Comparison of ENCODE assay signal across 8 cellular contexts in the genomic region with DNA sequence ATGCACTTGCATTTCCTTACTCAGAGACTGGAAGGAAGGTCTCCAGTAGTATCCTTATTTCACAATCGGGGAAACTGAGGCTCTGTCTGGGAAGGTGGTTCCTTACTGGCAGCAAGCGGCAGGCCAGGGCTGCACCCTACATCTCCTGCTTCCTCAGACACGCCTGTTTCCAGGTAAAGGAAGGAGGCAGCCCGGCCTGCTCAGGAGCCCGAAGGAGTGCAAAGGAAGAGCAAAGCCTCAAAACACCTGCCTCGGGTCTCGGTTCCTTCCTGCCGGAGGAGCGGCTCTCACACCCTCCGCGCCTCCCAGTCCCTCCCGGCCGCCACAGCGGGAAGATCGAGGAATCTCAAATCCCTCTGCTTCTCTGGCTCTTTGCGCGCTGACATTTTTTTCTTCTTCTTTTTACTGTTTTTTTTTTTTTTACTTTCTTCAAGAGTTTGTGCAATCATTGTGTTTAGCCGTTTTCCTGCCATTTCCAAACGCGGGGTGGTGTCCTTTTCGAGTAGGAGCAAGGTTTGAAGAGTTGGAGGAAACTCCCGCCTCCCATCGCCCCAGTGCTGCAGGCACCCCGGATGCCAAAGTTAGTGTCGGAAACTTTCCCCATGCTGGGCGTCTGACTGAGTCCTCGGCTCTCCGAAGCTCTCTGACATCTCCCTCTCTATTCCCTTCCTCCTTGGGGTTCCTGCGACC. TPM values are rescaled to one million over a fixed set of nuclear protein-coding genes. Genes with fewer than 3 reads are reported as not detected.
DNase-seq lines count a peak whose midpoint lies in the region; ATAC-seq and TF ChIP-seq lines count a peak whose summit lies in the region.

No MANE protein-coding gene starts in this region.

- POLR2A ChIA-PET in HEK293 (lab: Yijun Ruan, JAX), result interaction anchor here (0.5 kb wide), 1 partner anchor 180 kb away, joined by 4 read pairs; no protein-coding TSS in a partner anchor

- peaks cover 64% of the 10 kb centered on the region for H3K27me3 Mint-ChIP-seq in T-helper 17 cell

- peaks cover 22% of the 10 kb centered on the region for H3K4me1 Mint-ChIP-seq in T-helper 17 cell

- no peak overlapping the region for H3K27ac Mint-ChIP-seq in T-helper 17 cell

- H3K36me3 ChIP-seq in HEK293 (ENCODE audit: control insufficient read depth in 2 of 2, insufficient read depth in 1 of 2, low read length in 2 of 2) (no peaks in the 10 kb centered on the region), neuron (ENCODE audit: insufficient read depth, low read length) (no peaks in the 10 kb centered on the region)

- ATAC-seq in T-helper 17 cell (peak; percentile 16), HG02973 (IDR thresholded peaks at IDR 0.05; ENCODE audit: unreplicated experiment) (no peak), GM18868 (IDR thresholded peaks at IDR 0.05; ENCODE audit: unreplicated experiment) (no peak)

- no peak for DNase-seq in T-helper 17 cell
- DNase-seq in fibroblast of peridontal ligament (ENCODE audit: extremely low read depth), result peak; percentile 62
- DNase-seq in GOT3 (lab: John Stamatoyannopoulos, UW), result no peak

- peaks cover 34% of the 10 kb centered on the region for H3K27me3 ChIP-seq in neuron (ENCODE audit: insufficient read depth, low read length)

- CTCF ChIA-PET in HEK293 (lab: Yijun Ruan, JAX), result interaction anchor here (0.7 to 1.3 kb wide), 9 partner anchors 9 to 285 kb away, joined by 3 to 9 read pairs (median 4); no protein-coding TSS in a partner anchor

- H3K9me3 ChIP-seq in HEK293 (ENCODE audit: control insufficient read depth, insufficient read depth, low read depth, low read length) (no peaks in the 10 kb centered on the region), T-helper 17 cell (ENCODE audit: control insufficient read depth, low read length, poor library complexity, severe bottlenecking) (no peaks in the 10 kb centered on the region), neuron (ENCODE audit: low read length) (no peaks in the 10 kb centered on the region)

- peaks cover 5% of the 10 kb centered on the region for H3K36me3 Mint-ChIP-seq in T-helper 17 cell (ENCODE audit: low read depth)

- H2AFZ ChIP-seq in neuron (ENCODE audit: low read depth, low read length), result no peak overlapping the region

- H3K4me3 ChIP-seq in HEK293 (ENCODE audit: low read depth, low read length), result peak overlapping the region; percentile 45
- H3K4me3 ChIP-seq in neuron (ENCODE audit: low read length), result peak overlapping the region; percentile 44

- H3K4me1 ChIP-seq in HEK293 (ENCODE audit: control insufficient read depth, insufficient read depth, low read length) (peaks cover 7% of the 10 kb centered on the region), neuron (ENCODE audit: insufficient read depth, low read length) (peaks cover 19% of the 10 kb centered on the region)

- H3K4me3 Mint-ChIP-seq in T-helper 17 cell, result peak overlapping the region; percentile 82

- H3K27ac ChIP-seq in C4-2B, result no peak overlapping the region
- H3K27ac ChIP-seq in HEK293 (ENCODE audit: extremely low read depth, low read depth, low read length), result no peak overlapping the region

- peak; percentile 58 for TF ChIP-seq CTCF in C4-2B (conservative IDR thresholded peaks at IDR 0.05)
- no peak; the same call in 1 of the 2 replicates for TF ChIP-seq CTCF in HEK293 (tag by site-specific recombination; IDR thresholded peaks at IDR 0.05)

TF ChIP-seq in HEK293, 187 proteins besides CTCF, POLR2A, EP300 and RAD21:
- TF ChIP-seq ZNF610 (tag by site-specific recombination; IDR thresholded peaks at IDR 0.05; ENCODE audit: borderline replicate concordance) (peak; percentile 29; the same call in 1 of the 2 replicates), ZSCAN16 (tag by site-specific recombination; IDR thresholded peaks at IDR 0.05) (no peak), ZBTB20 (tag by site-specific recombination; IDR thresholded peaks at IDR 0.05) (peak; percentile 68; the same call in 1 of the 2 replicates), PRDM1 (tag by site-specific recombination; IDR thresholded peaks at IDR 0.05) (peak; percentile 49), KLF9 (tag by site-specific recombination; IDR thresholded peaks at IDR 0.05; ENCODE audit: low read depth) (peak; percentile 27; the same call in 1 of the 2 replicates), ZBTB17 (tag by site-specific recombination; IDR thresholded peaks at IDR 0.05) (peak; percentile 91), KLF8 (tag by site-specific recombination; IDR thresholded peaks at IDR 0.05) (peak; percentile 71), SP2 (tag by site-specific recombination; IDR thresholded peaks at IDR 0.05) (peak; percentile 35), SP3 (tag by site-specific recombination; IDR thresholded peaks at IDR 0.05) (peak; percentile 13; the same call in 1 of the 2 replicates), ZNF341 (tag by site-specific recombination; IDR thresholded peaks at IDR 0.05; ENCODE audit: low read depth) (peak; percentile 90), SCRT2 (tag by site-specific recombination; IDR thresholded peaks at IDR 0.05) (peak; percentile 9; the same call in 1 of the 2 replicates), ZNF362 (tag by site-specific recombination; IDR thresholded peaks at IDR 0.05) (peak; percentile 69; the same call in 1 of the 2 replicates), GLIS1 (tag by site-specific recombination; IDR thresholded peaks at IDR 0.05) (0 out of 2 replicates have a peak, but pooled peaks have one; percentile 5), ZNF600 (tag by site-specific recombination; IDR thresholded peaks at IDR 0.05) (peak; percentile 53), ZFP3 (tag by site-specific recombination; IDR thresholded peaks at IDR 0.05; ENCODE audit: low read depth) (no peak), ZNF423 (tag by site-specific recombination; IDR thresholded peaks at IDR 0.05) (peak; percentile 42; the same call in 1 of the 2 replicates), ZNF768 (tag by site-specific recombination; IDR thresholded peaks at IDR 0.05) (no peak), ZSCAN5A (tag by site-specific recombination; IDR thresholded peaks at IDR 0.05) (0 out of 2 replicates have a peak, but pooled peaks have one; percentile 64), EGR2 (tag by site-specific recombination; IDR thresholded peaks at IDR 0.05; ENCODE audit: low read depth) (peak; percentile 12; the same call in 1 of the 2 replicates), ZNF335 (tag by site-specific recombination; conservative IDR thresholded peaks at IDR 0.05) (peak; percentile 87)
- TF ChIP-seq, protein P1, sequence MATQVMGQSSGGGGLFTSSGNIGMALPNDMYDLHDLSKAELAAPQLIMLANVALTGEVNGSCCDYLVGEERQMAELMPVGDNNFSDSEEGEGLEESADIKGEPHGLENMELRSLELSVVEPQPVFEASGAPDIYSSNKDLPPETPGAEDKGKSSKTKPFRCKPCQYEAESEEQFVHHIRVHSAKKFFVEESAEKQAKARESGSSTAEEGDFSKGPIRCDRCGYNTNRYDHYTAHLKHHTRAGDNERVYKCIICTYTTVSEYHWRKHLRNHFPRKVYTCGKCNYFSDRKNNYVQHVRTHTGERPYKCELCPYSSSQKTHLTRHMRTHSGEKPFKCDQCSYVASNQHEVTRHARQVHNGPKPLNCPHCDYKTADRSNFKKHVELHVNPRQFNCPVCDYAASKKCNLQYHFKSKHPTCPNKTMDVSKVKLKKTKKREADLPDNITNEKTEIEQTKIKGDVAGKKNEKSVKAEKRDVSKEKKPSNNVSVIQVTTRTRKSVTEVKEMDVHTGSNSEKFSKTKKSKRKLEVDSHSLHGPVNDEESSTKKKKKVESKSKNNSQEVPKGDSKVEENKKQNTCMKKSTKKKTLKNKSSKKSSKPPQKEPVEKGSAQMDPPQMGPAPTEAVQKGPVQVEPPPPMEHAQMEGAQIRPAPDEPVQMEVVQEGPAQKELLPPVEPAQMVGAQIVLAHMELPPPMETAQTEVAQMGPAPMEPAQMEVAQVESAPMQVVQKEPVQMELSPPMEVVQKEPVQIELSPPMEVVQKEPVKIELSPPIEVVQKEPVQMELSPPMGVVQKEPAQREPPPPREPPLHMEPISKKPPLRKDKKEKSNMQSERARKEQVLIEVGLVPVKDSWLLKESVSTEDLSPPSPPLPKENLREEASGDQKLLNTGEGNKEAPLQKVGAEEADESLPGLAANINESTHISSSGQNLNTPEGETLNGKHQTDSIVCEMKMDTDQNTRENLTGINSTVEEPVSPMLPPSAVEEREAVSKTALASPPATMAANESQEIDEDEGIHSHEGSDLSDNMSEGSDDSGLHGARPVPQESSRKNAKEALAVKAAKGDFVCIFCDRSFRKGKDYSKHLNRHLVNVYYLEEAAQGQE (tag by site-specific recombination; IDR thresholded peaks at IDR 0.05), result no peak

RNA-seq across cellular contexts. Expression of gene GGTA1, which starts 1.0 kb away (rescaled TPM):
- 1 to 10 TPM in 1 of 2 donors, under 1 TPM in 1; 0.50 to 7.7 TPM for total RNA-seq in T-helper 17 cell
